3 cellular contexts compared by ENCODE assay signal in genomic region chr13:73304442-73304841, GRCh38.
TF ChIP-seq lines count a peak whose summit lies in the region.

No MANE protein-coding gene starts in this region.

TF ChIP-seq in SK-N-SH, 30 proteins besides CTCF, POLR2A, EP300 and RAD21 (continued from another document):
- TF ChIP-seq IRF3 (IDR thresholded peaks at IDR 0.05; ENCODE audit: low read depth, low read length) (no peak), TEAD4 (IDR thresholded peaks at IDR 0.05; ENCODE audit: borderline replicate concordance, insufficient read depth) (no peak), EZH2phosphoT487 (IDR thresholded peaks at IDR 0.05; ENCODE audit: borderline replicate concordance, low read depth) (no peak), CHD2 (IDR thresholded peaks at IDR 0.05; ENCODE audit: low read length, partially characterized antibody) (no peak), ELF1 (IDR thresholded peaks at IDR 0.05) (no peak), TAF1 (IDR thresholded peaks at IDR 0.05; ENCODE audit: borderline replicate concordance, low read depth, low read length) (no peak), RXRA (IDR thresholded peaks at IDR 0.05; ENCODE audit: borderline replicate concordance, low read depth) (no peak), FOXJ3 (CRISPR knock-in tag; IDR thresholded peaks at IDR 0.05) (no peak), POLR2AphosphoS5 (IDR thresholded peaks at IDR 0.05; ENCODE audit: low read depth, low read length) (no peak), ZBTB33 (IDR thresholded peaks at IDR 0.05; ENCODE audit: borderline replicate concordance, low read depth) (no peak), MEF2A (IDR thresholded peaks at IDR 0.05; ENCODE audit: borderline replicate concordance, low read depth) (no peak), RCOR1 (IDR thresholded peaks at IDR 0.05; ENCODE audit: low read length) (no peak), SMC3 (IDR thresholded peaks at IDR 0.05; ENCODE audit: low read depth, low read length) (no peak)

TF ChIP-seq in SK-N-SH treated with all-trans-retinoic acid at 6 μM for 48 hours, 23 proteins besides CTCF, POLR2A, EP300 and RAD21 (continued from another document):
- TF ChIP-seq PATZ1 (CRISPR knock-in tag; IDR thresholded peaks at IDR 0.05; ENCODE audit: borderline replicate concordance) (no peak), POU6F1 (CRISPR knock-in tag; IDR thresholded peaks at IDR 0.05; ENCODE audit: borderline replicate concordance, low read depth) (no peak), OSR1 (CRISPR knock-in tag; IDR thresholded peaks at IDR 0.05) (no peak), GLIS3 (CRISPR knock-in tag; IDR thresholded peaks at IDR 0.05) (no peak), ZC3H10 (CRISPR knock-in tag; IDR thresholded peaks at IDR 0.05) (no peak), TSHZ2 (CRISPR knock-in tag; IDR thresholded peaks at IDR 0.05) (no peak), PPARA (CRISPR knock-in tag; IDR thresholded peaks at IDR 0.05; ENCODE audit: borderline replicate concordance) (no peak), ISL1 (CRISPR knock-in tag; IDR thresholded peaks at IDR 0.05) (no peak), ZNF70 (CRISPR knock-in tag; IDR thresholded peaks at IDR 0.05) (no peak), ZFP3 (CRISPR knock-in tag; IDR thresholded peaks at IDR 0.05) (no peak), ARNTL (CRISPR knock-in tag; IDR thresholded peaks at IDR 0.05; ENCODE audit: borderline replicate concordance, low read depth) (no peak), ZNF565 (CRISPR knock-in tag; conservative IDR thresholded peaks at IDR 0.05; ENCODE audit: low read depth) (no peak), ZNF8 (CRISPR knock-in tag; IDR thresholded peaks at IDR 0.05) (no peak), ESRRG (CRISPR knock-in tag; IDR thresholded peaks at IDR 0.05) (no peak)

TF ChIP-seq in H1, 55 proteins besides CTCF, POLR2A, EP300 and RAD21 (continued from another document):
- no peak for TF ChIP-seq TAF7 (optimal IDR thresholded peaks at IDR 0.05; ENCODE audit: borderline replicate concordance, low read depth, low read length)
TF ChIP-seq in H1: peak in this region for 0.
